Comparison of ENCODE assay signal across 8 cellular contexts in genomic region chr19:11482384-11483050, GRCh38.
DNase-seq lines count a peak whose midpoint lies in the region; ATAC-seq lines count a peak whose summit lies in the region.

No MANE protein-coding gene starts in this region.

- peak overlapping the region; percentile 4 for H3K27ac Mint-ChIP-seq in central memory CD8-positive, alpha-beta T cell (ENCODE audit: low read depth)

- peaks cover 22% of the 10 kb centered on the region for H3K4me1 Mint-ChIP-seq in central memory CD8-positive, alpha-beta T cell

- peaks cover 32% of the 10 kb centered on the region for H3K27me3 Mint-ChIP-seq in central memory CD8-positive, alpha-beta T cell

- no peaks in the 10 kb centered on the region for H3K9me3 Mint-ChIP-seq in central memory CD8-positive, alpha-beta T cell

- peaks cover 16% of the 10 kb centered on the region for H3K36me3 Mint-ChIP-seq in central memory CD8-positive, alpha-beta T cell (ENCODE audit: insufficient read depth)

- DNase-seq in AG08395 (ENCODE audit: low spot score) (peak; percentile 92), NCI-H345 treated with DMSO at 0.1 percent for 48 hours (lab: John Stamatoyannopoulos, UW; ENCODE audit: unreplicated experiment) (peak; percentile 30), kidney glomerular epithelial cell (lab: John Stamatoyannopoulos, UW) (peak; percentile 43)
- peak; percentile 72 for DNase-seq in activated CD4-positive, alpha-beta T cell treated with anti-CD3 and anti-CD28 coated beads for 1 hour
- DNase-seq in central memory CD8-positive, alpha-beta T cell (ENCODE audit: low spot score in 2 of 2), result peak; percentile 74 to 84
- peak; percentile 89 for DNase-seq in stimulated activated CD4-positive, alpha-beta T cell treated with anti-CD3 and anti-CD28 coated beads, Interleukin-1b, Interleukin-23, amount 100 ng/mL, for 48 hours

- H3K4me3 Mint-ChIP-seq in central memory CD8-positive, alpha-beta T cell, result peak overlapping the region; percentile 69

- peak; percentile 67 for ATAC-seq in GM18909 (IDR thresholded peaks at IDR 0.05; ENCODE audit: poor library complexity, unreplicated experiment)
- peak; percentile 25 for ATAC-seq in HG03378 (IDR thresholded peaks at IDR 0.05; ENCODE audit: unreplicated experiment)
- ATAC-seq in central memory CD8-positive, alpha-beta T cell (replicated peaks; ENCODE audit: extremely low read depth, poor library complexity, severe bottlenecking), result peak; percentile 96

Comparison
In these comparisons a context has a peak if more than half of its experiments do, and no peak if none do; other contexts are left out.
1. Peak in every context shown above with its lines: DNase-seq and ATAC-seq.
2. DNase-seq: peak in every context shown above with its lines; median percentile 92 in AG08395; 89 in stimulated activated CD4-positive, alpha-beta T cell treated with anti-CD3 and anti-CD28 coated beads, Interleukin-1b, Interleukin-23, amount 100 ng/mL, for 48 hours; 79 in central memory CD8-positive, alpha-beta T cell; 72 in activated CD4-positive, alpha-beta T cell treated with anti-CD3 and anti-CD28 coated beads for 1 hour; 43 in kidney glomerular epithelial cell; 30 in NCI-H345 treated with DMSO at 0.1 percent for 48 hours.
3. ATAC-seq: peak in every context shown above with its lines; median percentile 96 in central memory CD8-positive, alpha-beta T cell; 67 in GM18909; 25 in HG03378.